Comparison of ENCODE assay signal across 18 cellular contexts in the genomic region with DNA sequence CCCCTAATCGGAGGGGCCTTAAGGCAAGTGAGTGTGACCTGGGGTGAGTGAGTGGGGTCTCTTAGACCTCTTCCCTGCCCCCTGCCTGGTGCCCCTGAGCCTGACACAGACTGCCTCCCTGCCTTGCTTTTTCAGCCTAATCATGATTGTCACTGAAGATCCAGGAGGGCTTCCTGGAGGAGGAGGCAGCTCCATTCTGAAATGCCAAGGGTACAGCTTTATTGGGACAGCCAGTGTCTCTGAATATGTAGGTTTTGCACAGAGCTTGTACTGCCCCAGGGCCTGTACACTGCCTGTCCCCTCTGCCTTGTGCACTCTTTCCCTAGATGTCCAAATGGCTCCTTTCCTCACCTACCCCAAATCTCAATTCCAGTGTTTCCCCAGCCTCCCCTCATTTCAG. TPM values are rescaled to one million over a fixed set of nuclear protein-coding genes. Genes with fewer than 3 reads are reported as not detected.
DNase-seq lines count a peak whose midpoint lies in the region; ATAC-seq, FAIRE-seq and TF ChIP-seq lines count a peak whose summit lies in the region.
"Had no signal": no experiment of that assay in that cellular context is flagged by ENCODE, and none has a peak within 500 bp of the region (broad histone marks: within the 10 kb centered on the region; RNA-seq: fewer than 3 reads in every experiment).

No MANE protein-coding gene starts in this region.

- H3K27ac Mint-ChIP-seq in astrocyte (ENCODE audit: unreplicated experiment) (no peak overlapping the region), mesothelial cell of epicardium (no peak overlapping the region), progenitor cell of endocrine pancreas (no peak overlapping the region)
- H3K27ac Mint-ChIP-seq: CD8-positive, alpha-beta T cell had no signal

- H4K20me1 ChIP-seq in astrocyte (ENCODE audit: insufficient read depth, low read length) = no peaks in the 10 kb centered on the region

- no peak for TF ChIP-seq POLR2A in GM12891 (IDR thresholded peaks at IDR 0.05; ENCODE audit: low read depth, low read length)
- no peak for TF ChIP-seq POLR2A in upper lobe of left lung (IDR thresholded peaks at IDR 0.05)

- no peaks in the 10 kb centered on the region for H3K79me2 ChIP-seq in astrocyte (ENCODE audit: insufficient read depth, low read length)

- H3K27me3 ChIP-seq in astrocyte (ENCODE audit: insufficient read depth, low read length) (peaks cover 28% of the 10 kb centered on the region), upper lobe of left lung (peaks cover 0 to 41% (median 30%) of the 10 kb centered on the region in 4 donors)

- H3K9me3 ChIP-seq in astrocyte (ENCODE audit: insufficient read depth, low read depth, low read length) (no peaks in the 10 kb centered on the region), upper lobe of left lung (no peaks in the 10 kb centered on the region)
- H3K9me3 ChIP-seq: BLaER1 treated with 17β-estradiol and CSF1 and Interleukin-3, amounts not matched to agents 10 nM and 100 nM had no signal

- no peak overlapping the region for H3K9ac ChIP-seq in astrocyte (ENCODE audit: low read length)
- H3K9ac ChIP-seq: KMS-11 had no signal

- WGBS in upper lobe of left lung, 2 donors = 100% methylated on average over 1 of the region's 1 CpG; no CpG with 5 or more reads in 1 of the 2 donors

- H3K36me3 ChIP-seq in astrocyte (ENCODE audit: insufficient read depth, low read length) (no peaks in the 10 kb centered on the region), upper lobe of left lung (no peaks in the 10 kb centered on the region)
- H3K36me3 ChIP-seq: BLaER1 treated with 17β-estradiol and CSF1 and Interleukin-3, amounts not matched to agents 10 nM and 100 nM had no signal

- no peak overlapping the region for H3K4me3 ChIP-seq in astrocyte (ENCODE audit: insufficient read depth, low read depth, low read length)
- no peak overlapping the region for H3K4me3 ChIP-seq in upper lobe of left lung
- H3K4me3 ChIP-seq: SK-N-MC had no signal

- no peak overlapping the region for H2AFZ ChIP-seq in astrocyte (ENCODE audit: low read depth, low read length)

- FAIRE-seq in GM12891 (lab: Jason Lieb, UNC) (peak; percentile 16), astrocyte (lab: Jason Lieb, UNC) (no peak)

- no peak overlapping the region for H3K27ac ChIP-seq in astrocyte (ENCODE audit: low read depth, low read length)
- no peak overlapping the region for H3K27ac ChIP-seq in upper lobe of left lung
- H3K27ac ChIP-seq: BLaER1 treated with 17β-estradiol and CSF1 and Interleukin-3, amounts not matched to agents 10 nM and 100 nM; KMS-11; SK-N-MC had no signal

- H3K27me3 Mint-ChIP-seq in astrocyte (ENCODE audit: low read depth, unreplicated experiment) (peaks cover 19% of the 10 kb centered on the region), mesothelial cell of epicardium (ENCODE audit: low read depth) (peaks cover 25% of the 10 kb centered on the region), progenitor cell of endocrine pancreas (peaks cover 47% of the 10 kb centered on the region)

- ATAC-seq in upper lobe of left lung (ENCODE audit: low FRiP score in 2 of 2) (no peak), GM19397 (IDR thresholded peaks at IDR 0.05; ENCODE audit: unreplicated experiment) (no peak)
- ATAC-seq: CD8-positive, alpha-beta T cell had no signal

- H3K4me3 Mint-ChIP-seq in astrocyte (ENCODE audit: unreplicated experiment) (peak overlapping the region; percentile 37), mesothelial cell of epicardium (peak overlapping the region; percentile 59), progenitor cell of endocrine pancreas (ENCODE audit: low read depth) (peak overlapping the region; percentile 48)
- H3K4me3 Mint-ChIP-seq: CD8-positive, alpha-beta T cell had no signal

- H3K4me1 ChIP-seq in astrocyte (ENCODE audit: insufficient read depth, low read length) = peaks cover 6% of the 10 kb centered on the region
- peaks cover 15 to 27% (median 16%) of the 10 kb centered on the region in 4 donors for H3K4me1 ChIP-seq in upper lobe of left lung

- DNase-seq in GM12891 (ENCODE audit: insufficient read length, low spot score) (no peak), astrocyte (ENCODE audit: low read depth) (no peak), mesothelial cell of epicardium (ENCODE audit: low spot score in 2 of 2, unreplicated experiment in 2 of 2) (no peak), progenitor cell of endocrine pancreas (ENCODE audit: low spot score, unreplicated experiment) (no peak), upper lobe of left lung (no peak)
- DNase-seq in activated naive CD4-positive, alpha-beta T cell treated with anti-CD3 and anti-CD28 coated beads, Interleukin-2, amount 50 U/mL, for 16 hours = no peak
- DNase-seq: CD8-positive, alpha-beta T cell; DMS79; GOT3; NCI-H1417 treated with DMSO at 0.1 percent for 48 hours; NCI-H187 treated with DMSO at 0.1 percent for 48 hours; NCI-H2227 treated with DMSO at 0.1 percent for 48 hours; OCI-M1; Right ventricle myocardium superior had no signal

- TF ChIP-seq CTCF in astrocyte (IDR thresholded peaks at IDR 0.05; ENCODE audit: insufficient read depth, low read depth, low read length) (no peak), mesothelial cell of epicardium (IDR thresholded peaks at IDR 0.05; ENCODE audit: unreplicated experiment) (no peak), progenitor cell of endocrine pancreas (IDR thresholded peaks at IDR 0.05; ENCODE audit: unreplicated experiment) (no peak), upper lobe of left lung (IDR thresholded peaks at IDR 0.05) (no peak)

- H3K4me2 ChIP-seq in astrocyte (ENCODE audit: low read length) = no peak overlapping the region

- TF ChIP-seq EP300 in upper lobe of left lung (IDR thresholded peaks at IDR 0.05) = no peak

- H3K9me3 Mint-ChIP-seq in astrocyte (ENCODE audit: unreplicated experiment) (no peaks in the 10 kb centered on the region), mesothelial cell of epicardium (no peaks in the 10 kb centered on the region), progenitor cell of endocrine pancreas (ENCODE audit: low read depth) (no peaks in the 10 kb centered on the region)
- H3K9me3 Mint-ChIP-seq: CD8-positive, alpha-beta T cell had no signal

- no peaks in the 10 kb centered on the region for H3K4me1 Mint-ChIP-seq in astrocyte (ENCODE audit: low read depth, unreplicated experiment)
- H3K4me1 Mint-ChIP-seq in mesothelial cell of epicardium = peaks cover 7% of the 10 kb centered on the region
- peaks cover 3% of the 10 kb centered on the region for H3K4me1 Mint-ChIP-seq in progenitor cell of endocrine pancreas (ENCODE audit: low read depth)

- H3K36me3 Mint-ChIP-seq in astrocyte (ENCODE audit: low read depth, unreplicated experiment) = no peaks in the 10 kb centered on the region
- no peaks in the 10 kb centered on the region for H3K36me3 Mint-ChIP-seq in mesothelial cell of epicardium
- H3K36me3 Mint-ChIP-seq in progenitor cell of endocrine pancreas (ENCODE audit: insufficient read depth) = no peaks in the 10 kb centered on the region
- H3K36me3 Mint-ChIP-seq: CD8-positive, alpha-beta T cell had no signal

TF ChIP-seq in GM12891, 5 proteins besides CTCF, POLR2A, EP300 and RAD21:
- TF ChIP-seq TAF1 (IDR thresholded peaks at IDR 0.05; ENCODE audit: low read depth, low read length) = no peak
- TF ChIP-seq SPI1 (IDR thresholded peaks at IDR 0.05; ENCODE audit: low read depth, low read length) = no peak
- TF ChIP-seq PAX5 (IDR thresholded peaks at IDR 0.05; ENCODE audit: insufficient read depth, low read length, severe bottlenecking) = no peak
- TF ChIP-seq POLR2AphosphoS5 (IDR thresholded peaks at IDR 0.05; ENCODE audit: low read depth, low read length) = no peak
- no peak for TF ChIP-seq POU2F2 (IDR thresholded peaks at IDR 0.05; ENCODE audit: low read depth, low read length)

RNA-seq across cellular contexts. Expression of a gene that starts 26.1 kb away (rescaled TPM):
- 0.03 TPM for polyA plus RNA-seq in GM12891 (2012; ENCODE audit: low read depth, missing spikeins)
- total RNA-seq in astrocyte = 14.3 and 17.5 TPM in 2 replicates
- 6.5 to 6.9 TPM (median 6.8 TPM) in 3 replicates for total RNA-seq in mesothelial cell of epicardium
- 26.6 and 28.3 TPM in 2 replicates for total RNA-seq in progenitor cell of endocrine pancreas
- total RNA-seq in upper lobe of left lung = 10 to 100 TPM in 2 of 6 donors, 1 to 10 TPM in 4; 3.4 to 33.1 (median 7.6) TPM

RNA-seq across cellular contexts. Expression of a gene that starts 45.7 kb away (rescaled TPM):
- 1.4 TPM for polyA plus RNA-seq in GM12891 (2012; ENCODE audit: low read depth, missing spikeins)
- total RNA-seq in astrocyte (0.14 and 0.19 TPM in 2 replicates), mesothelial cell of epicardium (0.16 TPM in 3 replicates), progenitor cell of endocrine pancreas (0.34 and 0.51 TPM in 2 replicates), upper lobe of left lung (10 to 100 TPM in 4 of 6 donors, 1 to 10 TPM in 2; 7.3 to 19.9 (median 12.2) TPM)
- total RNA-seq: CD8-positive, alpha-beta T cell had no signal

RNA-seq across cellular contexts. Expression of a gene that starts 50.5 kb away (rescaled TPM):
- polyA plus RNA-seq in GM12891 (2012; ENCODE audit: low read depth, missing spikeins) = 0.24 TPM
- not detected in 2 replicates for total RNA-seq in astrocyte
- total RNA-seq in mesothelial cell of epicardium = 0.27 to 0.45 TPM (median 0.38 TPM) in 3 replicates
- 5.7 and 8.1 TPM in 2 replicates for total RNA-seq in progenitor cell of endocrine pancreas
- 10 to 100 TPM; 13.5 to 97.4 (median 23.0) TPM for total RNA-seq in upper lobe of left lung

RNA-seq across cellular contexts. Expression of a gene that starts 53.8 kb away (rescaled TPM):
- 9.2 TPM for polyA plus RNA-seq in GM12891 (2012; ENCODE audit: low read depth, missing spikeins)
- total RNA-seq in astrocyte (2.9 and 3.0 TPM in 2 replicates), mesothelial cell of epicardium (7.4 to 8.2 TPM (median 7.7 TPM) in 3 replicates), progenitor cell of endocrine pancreas (7.3 and 8.5 TPM in 2 replicates), upper lobe of left lung (10 to 100 TPM in 3 of 6 donors, 1 to 10 TPM in 3; 4.4 to 17.5 (median 11.4) TPM)
